ENCODE assay signal across 8 cellular contexts in genomic region chr11:57644748-57645715, GRCh38. TPM values are rescaled to one million over a fixed set of nuclear protein-coding genes. Genes with fewer than 3 reads are reported as not detected.
A peak's percentile ranks its signal among the peaks of the same experiment; 100 is the strongest.
DNase-seq lines count a peak whose midpoint lies in the region; ATAC-seq and TF ChIP-seq lines count a peak whose summit lies in the region.

No MANE protein-coding gene starts in this region.

- H3K4me3 Mint-ChIP-seq in naive thymus-derived CD8-positive, alpha-beta T cell: peak overlapping the region in 1 of 10 donors; percentile 25

- no peaks in the 10 kb centered on the region for H3K9me3 Mint-ChIP-seq in naive thymus-derived CD8-positive, alpha-beta T cell

- peak; percentile 89 for TF ChIP-seq CTCF in epithelial cell of proximal tubule (conservative IDR thresholded peaks at IDR 0.05; ENCODE audit: low read depth, low read length)

- no peak overlapping the region for H3K4me3 ChIP-seq in epithelial cell of proximal tubule (ENCODE audit: low read depth, low read length)

- DNase-seq in AG08395 (ENCODE audit: low spot score) (peak; percentile 80), NOMO-1 treated with DMSO at 0.1 percent for 48 hours (lab: John Stamatoyannopoulos, UW; ENCODE audit: unreplicated experiment) (peak; percentile 55), epithelial cell of proximal tubule (ENCODE audit: low read depth) (no peak)
- DNase-seq in activated CD8-positive, alpha-beta memory T cell treated with anti-CD3 and anti-CD28 coated beads, Interleukin-2, amount 50 U/mL, for 1 hour (ENCODE audit: extremely low read depth): peak; percentile 79
- DNase-seq in naive thymus-derived CD8-positive, alpha-beta T cell: peak; percentile 70 to 93 (median 85)
- DNase-seq in stimulated activated naive CD4-positive, alpha-beta T cell (lab: John Stamatoyannopoulos, UW): peak; percentile 72 to 91 (median 80)

- H3K36me3 Mint-ChIP-seq in naive thymus-derived CD8-positive, alpha-beta T cell: no peaks in the 10 kb centered on the region

- no peak for TF ChIP-seq POLR2A in GM18505 (IDR thresholded peaks at IDR 0.05; ENCODE audit: borderline replicate concordance, extremely low read depth, insufficient read depth, insufficient read length)

- peaks cover 15 to 50% (median 39%) of the 10 kb centered on the region in 4 donors for H3K4me1 Mint-ChIP-seq in naive thymus-derived CD8-positive, alpha-beta T cell

- peak; percentile 41 for ATAC-seq in GM18505 (IDR thresholded peaks at IDR 0.05; ENCODE audit: unreplicated experiment)
- peak; percentile 68 for ATAC-seq in HG03342 (IDR thresholded peaks at IDR 0.05; ENCODE audit: unreplicated experiment)
- peak; percentile 72 to 77 for ATAC-seq in naive thymus-derived CD8-positive, alpha-beta T cell

- POLR2A ChIA-PET in naive thymus-derived CD8-positive, alpha-beta T cell (lab: Charles Lee): interaction anchor here (0.7 to 2.2 kb wide), 5 partner anchors 12 to 155 kb away, joined by 3 to 12 read pairs (median 5); partner anchors contain the start of gene UBE2L6

- peaks cover 13 to 59% (median 38%) of the 10 kb centered on the region in 5 donors for H3K27me3 Mint-ChIP-seq in naive thymus-derived CD8-positive, alpha-beta T cell

- H3K27ac Mint-ChIP-seq in naive thymus-derived CD8-positive, alpha-beta T cell: peak overlapping the region in 3 of 10 donors; percentile 21 to 41 (median 41)

RNA-seq across cellular contexts. Expression of gene YPEL4, which starts 4.7 kb away (rescaled TPM):
- total RNA-seq in epithelial cell of proximal tubule: 0.86 TPM in 1 of 2 replicates, not detected in the other
- 10 to 100 TPM; 12.9 to 14.6 TPM for total RNA-seq in naive thymus-derived CD8-positive, alpha-beta T cell
- under 1 TPM in 1 of 3 donors, not detected in 2; 0.27 TPM for polyA plus RNA-seq in naive thymus-derived CD8-positive, alpha-beta T cell

RNA-seq across cellular contexts. Expression of gene CLP1, which starts 12.5 kb away (rescaled TPM):
- total RNA-seq in epithelial cell of proximal tubule: 13.1 and 24.0 TPM in 2 replicates
- 10 to 100 TPM; 13.5 TPM for total RNA-seq in naive thymus-derived CD8-positive, alpha-beta T cell
- 10 to 100 TPM in 1 of 3 donors, 1 to 10 TPM in 2; 7.9 to 13.4 (median 9.4) TPM for polyA plus RNA-seq in naive thymus-derived CD8-positive, alpha-beta T cell

RNA-seq across cellular contexts. Expression of gene ZDHHC5, which starts 22.9 kb away (rescaled TPM):
- 31.4 and 43.5 TPM in 2 replicates for total RNA-seq in epithelial cell of proximal tubule
- total RNA-seq in naive thymus-derived CD8-positive, alpha-beta T cell: 10 to 100 TPM; 75.2 to 78.8 TPM
- 10 to 100 TPM; 25.0 to 43.4 (median 26.4) TPM for polyA plus RNA-seq in naive thymus-derived CD8-positive, alpha-beta T cell

RNA-seq across cellular contexts. Expression of gene SERPING1, which starts 47.5 kb away (rescaled TPM):
- total RNA-seq in epithelial cell of proximal tubule: 1.8 and 49.8 TPM in 2 replicates
- total RNA-seq in naive thymus-derived CD8-positive, alpha-beta T cell: not detected
- not detected for polyA plus RNA-seq in naive thymus-derived CD8-positive, alpha-beta T cell
